8 cellular contexts compared by ENCODE assay signal in genomic region chr5:134523543-134524136, GRCh38. TPM values are rescaled to one million over a fixed set of nuclear protein-coding genes. Genes with fewer than 3 reads are reported as not detected.
DNase-seq lines count a peak whose midpoint lies in the region; ATAC-seq and TF ChIP-seq lines count a peak whose summit lies in the region.

No MANE protein-coding gene starts in this region.

- ATAC-seq in esophagus mucosa, result no peak

- H3K9me3 ChIP-seq in esophagus squamous epithelium, result no peaks in the 10 kb centered on the region

- intact Hi-C loops in esophagus squamous epithelium (cut with DNase I), result loop anchor here (10.0 kb wide), 1 partner anchor 109 kb away; the partner anchor contains the start of gene CDKN2AIPNL

- WGBS in esophagus squamous epithelium, 2 donors, result 12 to 20% methylated on average over 6 to 8 of the region's 8 CpGs

- H3K9me3 Mint-ChIP-seq in progenitor cell of endocrine pancreas (ENCODE audit: low read depth), result no peaks in the 10 kb centered on the region

- TF ChIP-seq POLR2A in esophagus squamous epithelium (IDR thresholded peaks at IDR 0.05), result no peak

- peaks cover 12% of the 10 kb centered on the region for H3K4me1 Mint-ChIP-seq in progenitor cell of endocrine pancreas (ENCODE audit: low read depth)

- no peaks in the 10 kb centered on the region for H3K36me3 ChIP-seq in GM06990 (ENCODE audit: control insufficient read depth, insufficient read depth, low read length)
- H3K36me3 ChIP-seq in esophagus squamous epithelium, result no peaks in the 10 kb centered on the region

- H3K27me3 ChIP-seq in GM06990 (replicated peaks; ENCODE audit: control insufficient read depth, insufficient read depth, low read length) (no peaks in the 10 kb centered on the region), esophagus squamous epithelium (no peaks in the 10 kb centered on the region)

- H3K4me3 ChIP-seq in GM06990 (replicated peaks; ENCODE audit: low read depth, low read length), result peak overlapping the region; percentile 90
- peak overlapping the region in 3 of 4 donors; percentile 87 to 98 (median 94) for H3K4me3 ChIP-seq in esophagus squamous epithelium

- TF ChIP-seq CTCF in GM06990 (IDR thresholded peaks at IDR 0.05; ENCODE audit: insufficient read depth, low read length, poor library complexity, severe bottlenecking) (no peak), esophagus squamous epithelium (IDR thresholded peaks at IDR 0.05) (no peak), progenitor cell of endocrine pancreas (IDR thresholded peaks at IDR 0.05; ENCODE audit: unreplicated experiment) (no peak)

- no peaks in the 10 kb centered on the region for H3K36me3 Mint-ChIP-seq in progenitor cell of endocrine pancreas (ENCODE audit: insufficient read depth)

- peak overlapping the region; percentile 84 for H3K4me3 Mint-ChIP-seq in progenitor cell of endocrine pancreas (ENCODE audit: low read depth)

- H3K27ac Mint-ChIP-seq in progenitor cell of endocrine pancreas, result peak overlapping the region; percentile 88

- H3K27ac ChIP-seq in esophagus squamous epithelium, result peak overlapping the region; percentile 89 to 99 (median 96)

- peaks cover 29% of the 10 kb centered on the region for H3K27me3 Mint-ChIP-seq in progenitor cell of endocrine pancreas

- peaks cover 17 to 42% (median 22%) of the 10 kb centered on the region in 3 donors for H3K4me1 ChIP-seq in esophagus squamous epithelium

- no peak for DNase-seq in GM06990 (ENCODE audit: extremely low read depth, insufficient read length)
- DNase-seq in RPMI8226, result peak; percentile 14
- DNase-seq in esophagus squamous epithelium (lab: John Stamatoyannopoulos, UW), result no peak
- DNase-seq in progenitor cell of endocrine pancreas (ENCODE audit: low spot score, unreplicated experiment), result no peak
- no peak for DNase-seq in SW 1271 (lab: John Stamatoyannopoulos, UW)
- no peak for DNase-seq in SKM-1 (lab: John Stamatoyannopoulos, UW; ENCODE audit: unreplicated experiment)
- DNase-seq in H4 (ENCODE audit: low spot score), result no peak

RNA-seq across cellular contexts. Expression of gene JADE2, which starts 1.8 kb away (rescaled TPM):
- 10 to 100 TPM in 3 of 4 donors, 1 to 10 TPM in 1; 9.1 to 32.8 (median 14.9) TPM for total RNA-seq in esophagus squamous epithelium
- total RNA-seq in progenitor cell of endocrine pancreas, result 6.7 and 7.8 TPM in 2 replicates
- 12.9 TPM for total RNA-seq in esophagus mucosa
- total RNA-seq in H4 (2014; rRNA removed; shearing (Covaris generic)), result 17.9 and 18.1 TPM in 2 replicates
